11 cellular contexts compared by ENCODE assay signal in the genomic region with DNA sequence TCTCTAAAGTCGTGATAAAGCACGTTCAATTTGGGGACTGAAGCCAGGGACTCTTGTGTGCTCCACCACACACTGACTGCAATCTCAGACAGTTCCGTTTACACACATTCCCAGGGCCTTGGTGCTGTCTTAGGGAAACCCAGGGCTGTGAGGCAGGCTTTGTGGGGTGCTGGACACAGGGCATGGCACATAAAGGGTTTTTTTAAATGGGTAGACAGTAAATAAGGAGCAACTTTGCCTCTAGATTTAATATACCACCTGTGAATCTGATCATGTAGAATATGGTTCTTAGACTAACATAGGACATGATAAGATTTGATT. TPM values are rescaled to one million over a fixed set of nuclear protein-coding genes. Genes with fewer than 3 reads are reported as not detected.
A peak's percentile ranks its signal among the peaks of the same experiment; 100 is the strongest.
DNase-seq lines count a peak whose midpoint lies in the region; ATAC-seq, FAIRE-seq and TF ChIP-seq lines count a peak whose summit lies in the region.
"Had no signal": no experiment of that assay in that cellular context is flagged by ENCODE, and none has a peak within 500 bp of the region (broad histone marks: within the 10 kb centered on the region; RNA-seq: fewer than 3 reads in every experiment).

No MANE protein-coding gene starts in this region.

- no peak for TF ChIP-seq POLR2A in HepG2 (IDR thresholded peaks at IDR 0.05; ENCODE audit: insufficient read depth in 1 of 2, low read depth in 2 of 2, low read length in 2 of 2)
- no peak for TF ChIP-seq POLR2A in right lobe of liver (IDR thresholded peaks at IDR 0.05)
- TF ChIP-seq POLR2A in GM12892 (IDR thresholded peaks at IDR 0.05; ENCODE audit: low read depth, low read length) = no peak

- CTCF ChIA-PET in HepG2 (lab: Yijun Ruan, JAX; ENCODE audit: low intra/inter-chr PET ratio, low total read pairs) = no interaction called here
- CTCF ChIA-PET in activated CD4-positive, alpha-beta memory T cell treated with anti-CD3 and anti-CD28 coated beads for 36 hours (lab: Charles Lee) = no interaction called here

- H3K36me3 ChIP-seq in HepG2 (replicated peaks in 1 of 2; ENCODE audit: control insufficient read depth in 1 of 2, insufficient read depth in 2 of 2, low read length in 2 of 2) (peaks cover 0 to 5% of the 10 kb centered on the region in 2 experiments; a peak in 3 of 5 replicates), right lobe of liver (no peaks in the 10 kb centered on the region), mesenchymal stem cell (ENCODE audit: control insufficient read depth in 1 of 2, insufficient read depth in 2 of 2, low read depth in 1 of 2, low read length in 2 of 2) (peaks cover 0 to 10% of the 10 kb centered on the region in 2 experiments)

- peaks cover 2% of the 10 kb centered on the region for H3K36me3 Mint-ChIP-seq in activated CD4-positive, alpha-beta memory T cell treated with anti-CD3 and anti-CD28 coated beads for 36 hours

- no peak for TF ChIP-seq CTCF in HepG2 (CRISPR knock-in tag; IDR thresholded peaks at IDR 0.05)
- no peak for TF ChIP-seq CTCF in right lobe of liver (IDR thresholded peaks at IDR 0.05)

- peak overlapping the region; percentile 75 for H3K4me2 ChIP-seq in HepG2 (ENCODE audit: low read depth, low read length)
- no peak overlapping the region for H3K4me2 ChIP-seq in mesenchymal stem cell (ENCODE audit: low read length, poor library complexity, severe bottlenecking)

- no peak overlapping the region for H2BK12ac ChIP-seq in mesenchymal stem cell (ENCODE audit: low read length in 2 of 2)

- no peaks in the 10 kb centered on the region; a peak in 1 of 5 replicates for H3K27me3 ChIP-seq in HepG2 (ENCODE audit: control insufficient read depth in 1 of 2, insufficient read depth in 2 of 2, low read length in 2 of 2)
- no peaks in the 10 kb centered on the region for H3K27me3 ChIP-seq in right lobe of liver
- H3K27me3 ChIP-seq in mesenchymal stem cell (ENCODE audit: control insufficient read depth in 1 of 2, insufficient read depth in 1 of 2, low read length in 2 of 2) = no peaks in the 10 kb centered on the region

- H3K18ac ChIP-seq in mesenchymal stem cell (ENCODE audit: low read depth in 1 of 2, low read length in 2 of 2) = no peak overlapping the region

- H3K14ac ChIP-seq in mesenchymal stem cell (ENCODE audit: low read length in 2 of 2) = no peak overlapping the region

- H3K4me1 ChIP-seq in HepG2 (ENCODE audit: insufficient read depth, low read length) (peaks cover 64% of the 10 kb centered on the region), right lobe of liver (peaks cover 0 to 7% (median 3%) of the 10 kb centered on the region in 4 donors), mesenchymal stem cell (ENCODE audit: control insufficient read depth, insufficient read depth, low read depth, low read length) (peaks cover 22% of the 10 kb centered on the region)

- POLR2A ChIA-PET in HepG2 (lab: Yijun Ruan, JAX) = no interaction called here
- POLR2A ChIA-PET in activated CD4-positive, alpha-beta memory T cell treated with anti-CD3 and anti-CD28 coated beads for 36 hours (lab: Charles Lee) = no interaction called here

- H2BK120ac ChIP-seq in mesenchymal stem cell (ENCODE audit: low read depth, low read length) = no peak overlapping the region

- H3K9me3 Mint-ChIP-seq in activated CD4-positive, alpha-beta memory T cell treated with anti-CD3 and anti-CD28 coated beads for 36 hours = no peaks in the 10 kb centered on the region

- H2AK5ac ChIP-seq in mesenchymal stem cell (ENCODE audit: low read length, severe bottlenecking) = peak overlapping the region; percentile 49

- H3K4me3 ChIP-seq in HepG2 (replicated peaks in 1 of 3; ENCODE audit: insufficient read depth in 1 of 3, low read depth in 2 of 3, low read length in 3 of 3) (no peak overlapping the region), right lobe of liver (no peak overlapping the region), mesenchymal stem cell (ENCODE audit: insufficient read depth in 1 of 2, low read depth in 1 of 2, low read length in 2 of 2) (no peak overlapping the region)

- peaks cover 17% of the 10 kb centered on the region for H4K20me1 ChIP-seq in HepG2 (ENCODE audit: insufficient read depth, low read length)

- TF ChIP-seq RAD21 in HepG2 (CRISPR knock-in tag; IDR thresholded peaks at IDR 0.05) = no peak

- no peak for FAIRE-seq in HepG2 (lab: Jason Lieb, UNC)
- FAIRE-seq in GM12892 (lab: Jason Lieb, UNC) = no peak

- H3K27ac ChIP-seq in HepG2 (ENCODE audit: extremely low read length, insufficient read depth, low read length) (no peak overlapping the region), right lobe of liver (no peak overlapping the region), mesenchymal stem cell (ENCODE audit: low read length, poor library complexity, severe bottlenecking) (no peak overlapping the region)

- H3K79me2 ChIP-seq in HepG2 (ENCODE audit: insufficient read depth, low read length) = peaks cover 64% of the 10 kb centered on the region

- DNase-seq in HepG2 (ENCODE audit: low spot score) (no peak), right lobe of liver (no peak), mesenchymal stem cell (no peak), GM12892 (ENCODE audit: insufficient read length) (no peak), glomerular visceral epithelial cell (ENCODE audit: extremely low spot score) (no peak), kidney glomerular epithelial cell (lab: John Stamatoyannopoulos, UW) (no peak), NCI-H1436 treated with DMSO at 0.1 percent for 48 hours (lab: John Stamatoyannopoulos, UW) (no peak)
- DNase-seq in activated CD4-positive, alpha-beta memory T cell treated with anti-CD3 and anti-CD28 coated beads for 36 hours = no peak
- DNase-seq: activated gamma-delta T cell treated with Interleukin-2 at 50 U/mL for 16 hours, NCI-H1092 treated with DMSO at 0.1 percent for 48 hours, NCI-H510A treated with DMSO at 0.1 percent for 48 hours had no signal

- H3K23ac ChIP-seq in mesenchymal stem cell (ENCODE audit: low read length in 2 of 2) = no peak overlapping the region

- 82% methylated on average over 3 of the region's 3 CpGs for WGBS in HepG2 (ENCODE audit: low lambda C conversion rate)
- WGBS in right lobe of liver (ENCODE audit: insufficient coverage, low coverage, low lambda C conversion rate, missing lambda C conversion rate) = 89% methylated on average over 3 of the region's 3 CpGs
- WGBS in mesenchymal stem cell = 94% methylated on average over 2 of the region's 3 CpGs

- H2BK15ac ChIP-seq in mesenchymal stem cell (ENCODE audit: low read depth, poor library complexity, severe bottlenecking) = no peak overlapping the region

- H3K9ac ChIP-seq in HepG2 (ENCODE audit: insufficient read depth, low read depth, low read length) (peak overlapping the region; percentile 92; the same call in 1 of the 2 replicates), mesenchymal stem cell (ENCODE audit: low read length) (no peak overlapping the region)

- no peak overlapping the region for H3K27ac Mint-ChIP-seq in activated CD4-positive, alpha-beta memory T cell treated with anti-CD3 and anti-CD28 coated beads for 36 hours

- H3K27me3 Mint-ChIP-seq in activated CD4-positive, alpha-beta memory T cell treated with anti-CD3 and anti-CD28 coated beads for 36 hours = no peaks in the 10 kb centered on the region

- TF ChIP-seq EP300 in HepG2 (IDR thresholded peaks at IDR 0.05; ENCODE audit: low read depth in 2 of 2, low read length in 2 of 2) (no peak), HepG2 (CRISPR knock-in tag; IDR thresholded peaks at IDR 0.05; ENCODE audit: borderline replicate concordance) (no peak)

- H3K79me1 ChIP-seq in mesenchymal stem cell (replicated peaks; ENCODE audit: low read length, poor library complexity, severe bottlenecking) = peaks cover 8% of the 10 kb centered on the region

- H3K4ac ChIP-seq in mesenchymal stem cell (ENCODE audit: low read depth in 1 of 2, low read length in 2 of 2) = no peak overlapping the region

- no peaks in the 10 kb centered on the region for H3K9me3 ChIP-seq in HepG2 (ENCODE audit: low read length)
- no peaks in the 10 kb centered on the region for H3K9me3 ChIP-seq in right lobe of liver
- no peaks in the 10 kb centered on the region for H3K9me3 ChIP-seq in mesenchymal stem cell (ENCODE audit: control insufficient read depth, low read length)

- H3K4me1 Mint-ChIP-seq in activated CD4-positive, alpha-beta memory T cell treated with anti-CD3 and anti-CD28 coated beads for 36 hours (ENCODE audit: low read depth) = peaks cover 46% of the 10 kb centered on the region

- no TSS peak for BruUV-seq in HepG2 (replicated peaks; lab: Mats Ljungman, UMichigan)

- no peak for ATAC-seq in HepG2
- ATAC-seq in right lobe of liver = no peak

- H2AFZ ChIP-seq in HepG2 (ENCODE audit: low read length) = no peak overlapping the region
- no peak overlapping the region for H2AFZ ChIP-seq in mesenchymal stem cell (ENCODE audit: low read depth, low read length)

- H4K91ac ChIP-seq in mesenchymal stem cell (ENCODE audit: low read length) = no peak overlapping the region

- in situ Hi-C loops in HepG2 (cut with HindIII; ENCODE audit: extremely low pct_ligation_motif_present, low pct_unique_long_range_greater_than_20kb) = loop anchor here (5.0 kb wide), 1 partner anchor 206 kb away; a partner anchor contains a TSS

- H3K4me3 Mint-ChIP-seq in activated CD4-positive, alpha-beta memory T cell treated with anti-CD3 and anti-CD28 coated beads for 36 hours = peak overlapping the region; percentile 37

- intact Hi-C loops in HepG2 (cut with micrococcal nuclease; ENCODE audit: unreplicated experiment) (no loop called here), right lobe of liver (cut with DNase I) (loop anchor here in 1 of 2 donors (10.0 kb wide), 1 partner anchor 77 kb away; no protein-coding TSS in a partner anchor)
- intact Hi-C loops in activated CD4-positive, alpha-beta memory T cell treated with anti-CD3 and anti-CD28 coated beads for 36 hours (cut with micrococcal nuclease) = loop anchor here (5.0 kb wide), 2 partner anchors 51 to 209 kb away; a partner anchor contains a TSS

- H2BK5ac ChIP-seq in mesenchymal stem cell (ENCODE audit: low read depth, low read length, poor library complexity, severe bottlenecking) = no peak overlapping the region

- H4K8ac ChIP-seq in mesenchymal stem cell (ENCODE audit: low read length) = no peak overlapping the region

RNA-seq across cellular contexts. Expression of a gene that starts 2.3 kb away (rescaled TPM):
- total RNA-seq in HepG2 (2016; rRNA removed; fragmentation: Illumina TruSeq; extraction: Trizol) (98.4 and 164 TPM in 2 replicates), right lobe of liver (10 to 100 TPM; 28.8 to 48.4 (median 34.6) TPM)
- 67.6 and 72.5 TPM in 2 replicates for total RNA-seq in HepG2 (2016; cell fraction: cytosol; rRNA removed; fragmentation: Illumina TruSeq; extraction: Trizol; ENCODE audit: low read depth)
- total RNA-seq in HepG2 (2016; cell fraction: insoluble cytoplasmic fraction; rRNA removed; fragmentation: Illumina TruSeq; extraction: Trizol) = 90.5 and 177 TPM in 2 replicates
- total RNA-seq in HepG2 (2016; cell fraction: membrane; rRNA removed; fragmentation: Illumina TruSeq; extraction: Trizol) = 139 and 152 TPM in 2 replicates
- 149 and 161 TPM in 2 replicates for total RNA-seq in HepG2 (2016; cell fraction: nucleus; rRNA removed; fragmentation: Illumina TruSeq; extraction: Trizol)
- 172 and 221 TPM in 2 replicates for polyA plus RNA-seq in HepG2 (2011; rRNA removed)
- polyA plus RNA-seq in HepG2 (2011; cell fraction: cytosol; rRNA removed) = 185 and 213 TPM in 2 replicates
- polyA plus RNA-seq in HepG2 (2011; cell fraction: nucleus; rRNA removed) = 538 and 633 TPM in 2 replicates
- 90.9 and 112 TPM in 2 replicates for polyA plus RNA-seq in HepG2 (2012)
- polyA plus RNA-seq in HepG2 (2016; cell fraction: cytosol; fragmentation: Illumina TruSeq; extraction: Trizol; ENCODE audit: low read depth) = 59.4 and 67.7 TPM in 2 replicates
- 85.6 and 91.9 TPM in 2 replicates for polyA plus RNA-seq in HepG2 (2016; cell fraction: insoluble cytoplasmic fraction; fragmentation: Illumina TruSeq; extraction: Trizol; ENCODE audit: low read depth)
- 104 and 119 TPM in 2 replicates for polyA plus RNA-seq in HepG2 (2016; cell fraction: membrane; fragmentation: Illumina TruSeq; extraction: Trizol; ENCODE audit: low read depth)
- 320 and 321 TPM in 2 replicates for polyA plus RNA-seq in HepG2 (2016; cell fraction: nucleus; fragmentation: Illumina TruSeq; extraction: Trizol; ENCODE audit: insufficient read depth, low read depth)
- polyA minus RNA-seq in HepG2 (2011; rRNA and poly(A)+ RNA removed; ENCODE audit: low replicate concordance) = 25.3 and 228 TPM in 2 replicates
- polyA minus RNA-seq in HepG2 (2011; cell fraction: cytosol; rRNA and poly(A)+ RNA removed) = 56.6 and 60.3 TPM in 2 replicates
- 98.2 and 106 TPM in 2 replicates for polyA minus RNA-seq in HepG2 (2011; cell fraction: nucleus; rRNA and poly(A)+ RNA removed)
- 10 to 100 TPM; 48.5 to 51.0 TPM for total RNA-seq in activated CD4-positive, alpha-beta memory T cell treated with anti-CD3 and anti-CD28 coated beads for 36 hours
- polyA plus RNA-seq in mesenchymal stem cell (2013, experiment 1 of 2) = 29.8 TPM
- 27.3 TPM for polyA plus RNA-seq in mesenchymal stem cell (2013, experiment 2 of 2)
- 19.6 TPM for polyA plus RNA-seq in GM12892 (2012; ENCODE audit: missing spikeins)

RNA-seq across cellular contexts. Expression of a gene that starts 50.1 kb away (rescaled TPM):
- total RNA-seq in HepG2 (2016; rRNA removed; fragmentation: Illumina TruSeq; extraction: Trizol) = 82.0 and 86.3 TPM in 2 replicates
- 5.4 and 6.5 TPM in 2 replicates for total RNA-seq in HepG2 (2016; cell fraction: cytosol; rRNA removed; fragmentation: Illumina TruSeq; extraction: Trizol; ENCODE audit: low read depth)
- total RNA-seq in HepG2 (2016; cell fraction: insoluble cytoplasmic fraction; rRNA removed; fragmentation: Illumina TruSeq; extraction: Trizol) = 69.1 and 89.6 TPM in 2 replicates
- 18.0 and 19.5 TPM in 2 replicates for total RNA-seq in HepG2 (2016; cell fraction: membrane; rRNA removed; fragmentation: Illumina TruSeq; extraction: Trizol)
- 59.8 and 63.0 TPM in 2 replicates for total RNA-seq in HepG2 (2016; cell fraction: nucleus; rRNA removed; fragmentation: Illumina TruSeq; extraction: Trizol)
- polyA plus RNA-seq in HepG2 (2011; rRNA removed) = 24.2 and 37.5 TPM in 2 replicates
- polyA plus RNA-seq in HepG2 (2011; cell fraction: cytosol; rRNA removed) = 24.4 and 27.4 TPM in 2 replicates
- 111 and 112 TPM in 2 replicates for polyA plus RNA-seq in HepG2 (2011; cell fraction: nucleus; rRNA removed)
- 26.9 and 46.5 TPM in 2 replicates for polyA plus RNA-seq in HepG2 (2012)
- 3.5 TPM in 2 replicates for polyA plus RNA-seq in HepG2 (2016; cell fraction: cytosol; fragmentation: Illumina TruSeq; extraction: Trizol; ENCODE audit: low read depth)
- polyA plus RNA-seq in HepG2 (2016; cell fraction: insoluble cytoplasmic fraction; fragmentation: Illumina TruSeq; extraction: Trizol; ENCODE audit: low read depth) = 45.7 and 58.6 TPM in 2 replicates
- 7.2 and 9.8 TPM in 2 replicates for polyA plus RNA-seq in HepG2 (2016; cell fraction: membrane; fragmentation: Illumina TruSeq; extraction: Trizol; ENCODE audit: low read depth)
- 79.7 and 85.5 TPM in 2 replicates for polyA plus RNA-seq in HepG2 (2016; cell fraction: nucleus; fragmentation: Illumina TruSeq; extraction: Trizol; ENCODE audit: insufficient read depth, low read depth)
- 26.5 and 80.5 TPM in 2 replicates for polyA minus RNA-seq in HepG2 (2011; rRNA and poly(A)+ RNA removed; ENCODE audit: low replicate concordance)
- 36.1 and 38.1 TPM in 2 replicates for polyA minus RNA-seq in HepG2 (2011; cell fraction: cytosol; rRNA and poly(A)+ RNA removed)
- polyA minus RNA-seq in HepG2 (2011; cell fraction: nucleus; rRNA and poly(A)+ RNA removed) = 27.9 and 31.3 TPM in 2 replicates
- total RNA-seq in right lobe of liver = 10 to 100 TPM in 3 of 6 experiments, 1 to 10 TPM in 3; 6.6 to 27.4 (median 13.2) TPM
- total RNA-seq in activated CD4-positive, alpha-beta memory T cell treated with anti-CD3 and anti-CD28 coated beads for 36 hours = 10 to 100 TPM; 23.4 to 24.0 TPM
- polyA plus RNA-seq in mesenchymal stem cell (2013, experiment 1 of 2) = 50.3 TPM
- 48.3 TPM for polyA plus RNA-seq in mesenchymal stem cell (2013, experiment 2 of 2)
- polyA plus RNA-seq in GM12892 (2012; ENCODE audit: missing spikeins) = 9.1 TPM
